22 cellular contexts compared by ENCODE assay signal in genomic region chr3:87390821-87391220, GRCh38.
"Had no signal": no experiment of that assay in that cellular context is flagged by ENCODE, and none has a peak within 500 bp of the region (broad histone marks: within the 10 kb centered on the region; RNA-seq: fewer than 3 reads in every experiment).

No MANE protein-coding gene starts in this region.

- H3K4me3 ChIP-seq: breast epithelium, left ventricle myocardium inferior, lung, mucosa of descending colon, prostate gland, sigmoid colon, thoracic aorta, uterus had no signal

- DNase-seq: activated CD4-positive, alpha-beta memory T cell treated with anti-CD3 and anti-CD28 coated beads for 36 hours; activated CD4-positive, alpha-beta T cell treated with anti-CD3 and anti-CD28 coated beads, Interleukin-2, amount 10 ng/mL, durations not matched to agents 24 days and 14 days; activated CD4-positive, CD25-positive, alpha-beta regulatory T cell treated with anti-CD3 and anti-CD28 coated beads, Interleukin-2, amount 50 U/mL, for 72 hours; activated CD8-positive, alpha-beta memory T cell treated with anti-CD3 and anti-CD28 coated beads, Interleukin-2, amount 50 U/mL, for 4 hours; activated naive CD8-positive, alpha-beta T cell treated with anti-CD3 and anti-CD28 coated beads, Interleukin-2, amount 50 U/mL, for 24 hours; activated T-cell treated with anti-CD3 and anti-CD28 coated beads, Interleukin-2, amount 50 U/mL, for 1 hour; central memory CD4-positive, alpha-beta T cell; effector CD4-positive, alpha-beta T cell; left ventricle myocardium inferior; mesendoderm; retina; sigmoid colon; small intestine; stimulated activated CD4-positive, alpha-beta T cell treated with anti-CD3 and anti-CD28 coated beads, Interleukin-4, amount 100 ng/mL, for 24 hours; T1000; uterus had no signal

- H3K27ac ChIP-seq: breast epithelium, left ventricle myocardium inferior, prostate gland, sigmoid colon, thoracic aorta, uterus had no signal

- ATAC-seq: activated naive CD8-positive, alpha-beta T cell treated with anti-CD3 and anti-CD28 coated beads, Interleukin-2, amount 50 U/mL, for 24 hours; mucosa of descending colon; stimulated activated effector memory CD8-positive, alpha-beta T cell treated with anti-CD3 and anti-CD28 coated beads, Interleukin-12 subunit alpha, Interleukin-12 subunit beta, amount 100 ng/mL, for 72 hours had no signal

- H3K27me3 ChIP-seq: breast epithelium, sigmoid colon, uterus had no signal

- H3K4me1 ChIP-seq: breast epithelium, left ventricle myocardium inferior, prostate gland, sigmoid colon, uterus had no signal

- H3K9me3 ChIP-seq: mucosa of descending colon, prostate gland, sigmoid colon, thoracic aorta, uterus had no signal

- H3K36me3 ChIP-seq: breast epithelium, left ventricle myocardium inferior, prostate gland, sigmoid colon, thoracic aorta, uterus had no signal
